28 cellular contexts compared by ENCODE assay signal in genomic region chr12:107921062-107921461, GRCh38.
"Had no signal": no experiment of that assay in that cellular context is flagged by ENCODE, and none has a peak within 500 bp of the region (broad histone marks: within the 10 kb centered on the region; RNA-seq: fewer than 3 reads in every experiment).

No MANE protein-coding gene starts in this region.

- H3K9me3 ChIP-seq: mucosa of descending colon, pancreas, prostate gland, stomach, testis, thyroid gland, transverse colon, upper lobe of left lung, vagina had no signal

- ATAC-seq: mucosa of descending colon; naive thymus-derived CD4-positive, alpha-beta T cell; natural killer cell treated with Interleukin-12 subunit alpha and Interleukin-12 subunit beta and Interleukin-15 and Interleukin-18, amount 100 ng/mL, for 72 hours; pancreas; right cardiac atrium; sciatic nerve; stimulated activated naive B cell treated with anti-CD40 and anti-IgM and Interleukin-4, amounts not matched to agents 10 μg/mL and 1 μg/mL and 100 μg/mL, for 72 hours; stimulated activated naive CD8-positive, alpha-beta T cell treated with anti-CD3 and anti-CD28 coated beads, Interleukin-15, Interleukin-2, amounts not matched to agents 100 U/mL and 50 U/mL, for 24 hours had no signal

- DNase-seq: hypothalamus; immature natural killer cell; left ventricle myocardium inferior; midbrain; mucosa of descending colon; naive thymus-derived CD4-positive, alpha-beta T cell; pancreas; posterior cingulate gyrus; retina; right cardiac atrium; stimulated activated CD4-positive, alpha-beta T cell treated with anti-CD3 and anti-CD28 coated beads, Interleukin-12 subunit alpha, Interleukin-12 subunit beta, amount 100 ng/mL, for 4 hours; stimulated activated CD4-positive, alpha-beta T cell treated with anti-CD3 and anti-CD28 coated beads, Interleukin-15, amount 100 ng/mL, for 24 hours; stimulated activated CD4-positive, alpha-beta T cell treated with anti-CD3 and anti-CD28 coated beads, Interleukin-2, amount 100 ng/mL, for 24 hours; stimulated activated CD4-positive, alpha-beta T cell treated with anti-CD3 and anti-CD28 coated beads, Interleukin-4, amount 100 ng/mL, for 1 hour; stimulated activated naive B cell treated with anti-CD40 and anti-IgM and Interleukin-4, amounts not matched to agents 10 μg/mL and 1 μg/mL and 100 μg/mL, for 72 hours; stimulated activated naive CD8-positive, alpha-beta T cell treated with anti-CD3 and anti-CD28 coated beads, Interleukin-15, Interleukin-2, amounts not matched to agents 100 U/mL and 50 U/mL, for 24 hours; stomach; testis; thyroid gland; transverse colon; upper lobe of left lung had no signal

- H3K4me3 Mint-ChIP-seq: immature natural killer cell; memory B cell; naive thymus-derived CD4-positive, alpha-beta T cell; natural killer cell treated with Interleukin-12 subunit alpha and Interleukin-12 subunit beta and Interleukin-15 and Interleukin-18, amount 100 ng/mL, for 72 hours; stimulated activated naive B cell treated with anti-CD40 and anti-IgM and Interleukin-4, amounts not matched to agents 10 μg/mL and 1 μg/mL and 100 μg/mL, for 72 hours had no signal

- H3K4me1 ChIP-seq: left ventricle myocardium inferior, pancreas, prostate gland, testis, thyroid gland, transverse colon, upper lobe of left lung, vagina had no signal

- H3K27ac ChIP-seq: left ventricle myocardium inferior, pancreas, prostate gland, skin epidermis, stomach, testis, thyroid gland, transverse colon, upper lobe of left lung, vagina had no signal

- H3K9me3 Mint-ChIP-seq: memory B cell; natural killer cell treated with Interleukin-12 subunit alpha and Interleukin-12 subunit beta and Interleukin-15 and Interleukin-18, amount 100 ng/mL, for 72 hours; stimulated activated naive B cell treated with anti-CD40 and anti-IgM and Interleukin-4, amounts not matched to agents 10 μg/mL and 1 μg/mL and 100 μg/mL, for 72 hours had no signal

- H3K36me3 ChIP-seq: left ventricle myocardium inferior, pancreas, prostate gland, stomach, thyroid gland, transverse colon, upper lobe of left lung, vagina had no signal

- H3K36me3 Mint-ChIP-seq: immature natural killer cell; memory B cell; naive thymus-derived CD4-positive, alpha-beta T cell; natural killer cell treated with Interleukin-12 subunit alpha and Interleukin-12 subunit beta and Interleukin-15 and Interleukin-18, amount 100 ng/mL, for 72 hours; stimulated activated naive B cell treated with anti-CD40 and anti-IgM and Interleukin-4, amounts not matched to agents 10 μg/mL and 1 μg/mL and 100 μg/mL, for 72 hours had no signal

- H3K4me3 ChIP-seq: left ventricle myocardium inferior, lung, mucosa of descending colon, pancreas, prostate gland, skin epidermis, stomach, testis, thyroid gland, transverse colon, upper lobe of left lung, vagina had no signal

- H3K27me3 ChIP-seq: pancreas, testis, upper lobe of left lung, vagina had no signal

- H3K4me1 Mint-ChIP-seq: immature natural killer cell had no signal

- H3K27ac Mint-ChIP-seq: immature natural killer cell; memory B cell; naive thymus-derived CD4-positive, alpha-beta T cell; natural killer cell treated with Interleukin-12 subunit alpha and Interleukin-12 subunit beta and Interleukin-15 and Interleukin-18, amount 100 ng/mL, for 72 hours; stimulated activated naive B cell treated with anti-CD40 and anti-IgM and Interleukin-4, amounts not matched to agents 10 μg/mL and 1 μg/mL and 100 μg/mL, for 72 hours had no signal
